Comparison of ENCODE assay signal across 29 cellular contexts in the genomic region with DNA sequence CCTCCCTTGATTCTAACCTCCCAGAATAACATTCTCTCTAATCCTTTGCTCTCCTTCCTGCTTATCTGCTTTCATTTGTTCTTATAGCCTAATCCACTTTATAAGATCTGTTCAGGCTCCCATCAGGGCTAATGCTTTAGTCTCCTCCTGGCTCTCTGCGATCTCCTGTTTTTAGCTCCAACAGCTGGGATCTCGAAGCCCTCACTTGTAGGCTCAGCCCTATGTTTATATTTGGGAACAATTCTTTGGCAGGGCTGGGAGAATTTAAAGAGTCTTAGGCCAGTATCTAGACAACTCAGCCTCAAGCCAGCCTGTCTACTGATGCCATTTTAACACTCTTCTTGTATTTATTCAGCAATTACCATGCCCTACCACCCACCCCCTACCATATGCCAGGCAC. TPM values are rescaled to one million over a fixed set of nuclear protein-coding genes. Genes with fewer than 3 reads are reported as not detected.
DNase-seq lines count a peak whose midpoint lies in the region; ATAC-seq and TF ChIP-seq lines count a peak whose summit lies in the region.
"Had no signal": no experiment of that assay in that cellular context is flagged by ENCODE, and none has a peak within 500 bp of the region (broad histone marks: within the 10 kb centered on the region; RNA-seq: fewer than 3 reads in every experiment).

No MANE protein-coding gene starts in this region.

- ATAC-seq in right cardiac atrium: peak; percentile 42 to 84
- no peak for ATAC-seq in GM21447 (IDR thresholded peaks at IDR 0.05; ENCODE audit: unreplicated experiment)
- ATAC-seq in GM18870 (IDR thresholded peaks at IDR 0.05; ENCODE audit: unreplicated experiment): no peak
- ATAC-seq in HG03571 (IDR thresholded peaks at IDR 0.05; ENCODE audit: unreplicated experiment): no peak
- ATAC-seq: natural killer cell, PC-3, T-helper 17 cell, WTC11 had no signal

- no peak for TF ChIP-seq CTCF in A673 (conservative IDR thresholded peaks at IDR 0.05; ENCODE audit: low read depth, low read length)

- BruUV-seq in A673 (replicated peaks; lab: Mats Ljungman, UMichigan): no TSS peak

- H3K9me3 ChIP-seq in A673 (ENCODE audit: low read depth, low read length, poor library complexity, severe bottlenecking): no peaks in the 10 kb centered on the region
- H3K9me3 ChIP-seq in right cardiac atrium (ENCODE audit: control insufficient read depth, low read length): no peaks in the 10 kb centered on the region
- H3K9me3 ChIP-seq: stomach had no signal

- peak overlapping the region; percentile 47 for H3K27ac ChIP-seq in A673 (ENCODE audit: low read depth, low read length, poor library complexity, severe bottlenecking)
- peak overlapping the region; percentile 9 for H3K27ac ChIP-seq in right cardiac atrium (ENCODE audit: low read length)
- H3K27ac ChIP-seq in rectal smooth muscle tissue (ENCODE audit: low read depth, low read length): peak overlapping the region; percentile 31
- H3K27ac ChIP-seq: stomach had no signal

- CTCF ChIA-PET in A673 (lab: Charles Lee): no interaction called here

- POLR2A ChIA-PET in A673 (lab: Charles Lee; ENCODE audit: low non-redundant PET): no interaction called here

- WGBS in right cardiac atrium: 34% methylated on average over 2 of the region's 2 CpGs

- peaks cover 11% of the 10 kb centered on the region for H3K4me1 ChIP-seq in A673 (ENCODE audit: insufficient read depth, low read length, poor library complexity, severe bottlenecking)
- H3K4me1 ChIP-seq in right cardiac atrium (ENCODE audit: control insufficient read depth, insufficient read depth, low read length): peaks cover 2% of the 10 kb centered on the region
- H3K4me1 ChIP-seq in rectal smooth muscle tissue (ENCODE audit: control insufficient read depth, insufficient read depth, low read length): peaks cover 8% of the 10 kb centered on the region

- DNase-seq in A673 (ENCODE audit: low spot score): peak; percentile 45
- DNase-seq in NCI-H82 treated with DMSO at 0.1 percent for 48 hours (lab: John Stamatoyannopoulos, UW; ENCODE audit: unreplicated experiment): peak; percentile 99
- no peak for DNase-seq in right cardiac atrium
- DNase-seq in NCI-H1436 (lab: John Stamatoyannopoulos, UW): no peak
- DNase-seq: activated CD4-positive, alpha-beta memory T cell treated with anti-CD3 and anti-CD28 coated beads for 36 hours; activated naive CD4-positive, alpha-beta T cell; amniotic stem cell; C1 segment of cervical spinal cord; caudate nucleus; foreskin fibroblast; HFFc6; KBM-7; mesendoderm; MV-4-11; natural killer cell; NCI-H1694 treated with DMSO at 0.1 percent for 48 hours; NCI-H774; PC-3; posterior cingulate gyrus; SIG-M5; stimulated activated CD4-positive, alpha-beta T cell treated with anti-CD3 and anti-CD28 coated beads, Interleukin-4, amount 100 ng/mL, for 1 hour; stomach; T-helper 17 cell had no signal

- no peak overlapping the region for H3K9ac ChIP-seq in rectal smooth muscle tissue (ENCODE audit: low read length)

- H3K4me3 ChIP-seq in A673 (ENCODE audit: low read depth, low read length, poor library complexity, severe bottlenecking): no peak overlapping the region
- H3K4me3 ChIP-seq in right cardiac atrium (ENCODE audit: low read length): no peak overlapping the region
- no peak overlapping the region for H3K4me3 ChIP-seq in rectal smooth muscle tissue (ENCODE audit: low read length)
- H3K4me3 ChIP-seq: dorsolateral prefrontal cortex, stomach had no signal

- intact Hi-C loops in A673 (cut with micrococcal nuclease; ENCODE audit: unreplicated experiment): no loop called here
- intact Hi-C loops in right cardiac atrium (cut with DNase I): no loop called here

- H3K36me3 ChIP-seq in A673 (ENCODE audit: insufficient read depth, low read length, poor library complexity, severe bottlenecking) (no peaks in the 10 kb centered on the region), rectal smooth muscle tissue (ENCODE audit: control insufficient read depth, insufficient read depth, low read length) (no peaks in the 10 kb centered on the region)
- H3K36me3 ChIP-seq: stomach had no signal

- H3K27me3 ChIP-seq in A673 (replicated peaks; ENCODE audit: insufficient read depth, low read depth, low read length, poor library complexity) (no peaks in the 10 kb centered on the region), right cardiac atrium (ENCODE audit: control insufficient read depth, insufficient read depth) (no peaks in the 10 kb centered on the region), rectal smooth muscle tissue (ENCODE audit: control insufficient read depth, insufficient read depth, low read length) (no peaks in the 10 kb centered on the region)
- H3K27me3 ChIP-seq: dorsolateral prefrontal cortex, stomach had no signal

RNA-seq across cellular contexts. Expression of a gene that starts 27.2 kb away (rescaled TPM):
- total RNA-seq in A673 (2021): 28.3 and 29.7 TPM in 2 replicates
- total RNA-seq in right cardiac atrium: 10 to 100 TPM; 18.4 to 32.2 (median 22.3) TPM
- polyA plus RNA-seq in right cardiac atrium: 4.2 TPM

Comparison
In these comparisons a context has a peak if more than half of its experiments do, and no peak if none do; other contexts are left out.
1. DNase-seq: peak in A673 (single experiment) and NCI-H82 treated with DMSO at 0.1 percent for 48 hours (single experiment); none in right cardiac atrium (0 of 3) and NCI-H1436 (single experiment).
2. ATAC-seq: peak in right cardiac atrium (2 of 2); none in GM21447 (single experiment), GM18870 (single experiment) and HG03571 (single experiment).
3. Peak in every context shown above with its lines, with median percentiles within 50 percentile points of each other: H3K27ac ChIP-seq.